ENCODE assay signal across 10 cellular contexts in the genomic region with DNA sequence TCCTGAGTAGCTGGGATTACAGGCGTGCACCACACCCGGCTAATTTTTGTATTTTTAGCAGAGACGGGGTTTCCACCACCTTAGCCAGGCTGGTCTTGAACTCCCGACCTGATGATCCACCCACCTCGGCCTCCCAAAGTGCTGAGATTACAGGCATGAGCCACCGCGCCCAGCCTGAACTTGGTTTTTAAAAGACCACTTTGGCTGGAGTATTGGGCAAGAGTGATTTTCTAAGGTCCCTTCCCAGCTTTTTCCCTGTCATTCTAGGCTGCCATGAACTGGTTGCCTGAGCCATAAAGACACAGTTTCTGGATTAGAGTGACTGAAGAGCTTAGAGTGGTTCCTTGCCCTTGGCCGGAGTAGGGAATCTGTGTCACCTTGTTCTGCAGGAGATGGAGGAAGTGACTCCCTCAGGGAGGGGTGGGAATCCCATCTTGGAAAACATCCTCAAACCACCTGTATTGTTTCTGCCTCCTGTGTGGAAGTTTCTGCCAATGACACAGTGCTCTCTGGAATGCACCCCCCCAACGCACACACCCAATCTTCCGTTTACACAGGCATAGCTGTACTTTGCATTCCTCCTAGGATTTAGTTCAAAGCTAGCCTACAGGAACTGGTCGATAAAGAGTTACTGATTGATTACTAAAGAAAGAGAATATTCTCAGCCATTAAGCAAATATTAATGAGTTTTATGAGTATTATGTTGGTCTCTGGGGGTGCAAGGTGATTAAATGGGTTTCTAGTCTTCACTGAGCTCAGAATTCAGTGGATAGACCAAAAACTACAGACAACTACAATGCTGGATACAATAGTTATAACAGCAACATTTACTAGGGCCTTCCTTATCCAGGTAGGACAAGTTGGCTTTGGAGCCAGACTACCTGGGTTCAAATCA. TPM values are rescaled to one million over a fixed set of nuclear protein-coding genes. Genes with fewer than 3 reads are reported as not detected.
DNase-seq lines count a peak whose midpoint lies in the region; ATAC-seq and TF ChIP-seq lines count a peak whose summit lies in the region.
"Had no signal": no experiment of that assay in that cellular context is flagged by ENCODE, and none has a peak within 500 bp of the region (broad histone marks: within the 10 kb centered on the region; RNA-seq: fewer than 3 reads in every experiment).

No MANE protein-coding gene starts in this region.

- no peak for TF ChIP-seq CTCF in smooth muscle cell (IDR thresholded peaks at IDR 0.05; ENCODE audit: borderline replicate concordance, insufficient read depth, poor library complexity, severe bottlenecking)

- peak overlapping the region; percentile 52 for H3K9ac ChIP-seq in smooth muscle cell (ENCODE audit: low read depth)

- peaks cover 57% of the 10 kb centered on the region for H3K79me2 ChIP-seq in smooth muscle cell (ENCODE audit: low read depth)

- no peaks in the 10 kb centered on the region for H3K36me3 ChIP-seq in smooth muscle cell (ENCODE audit: low read depth)

- no peaks in the 10 kb centered on the region for H3K4me1 ChIP-seq in smooth muscle cell (ENCODE audit: low read depth)

- no peak overlapping the region for H3K27ac Mint-ChIP-seq in stimulated activated naive B cell treated with anti-CD40 and anti-IgM and Interleukin-4, amounts not matched to agents 10 μg/mL and 1 μg/mL and 100 μg/mL, for 72 hours

- H3K27ac ChIP-seq in smooth muscle cell (ENCODE audit: low read depth) = peak overlapping the region; percentile 75

- H3K27me3 ChIP-seq in smooth muscle cell (ENCODE audit: low read depth) = no peaks in the 10 kb centered on the region
- H3K27me3 ChIP-seq: adrenal gland had no signal

- H3K4me3 ChIP-seq in smooth muscle cell = no peak overlapping the region
- H3K4me3 ChIP-seq: adrenal gland had no signal

- no peaks in the 10 kb centered on the region for H3K9me3 Mint-ChIP-seq in stimulated activated naive B cell treated with anti-CD40 and anti-IgM and Interleukin-4, amounts not matched to agents 10 μg/mL and 1 μg/mL and 100 μg/mL, for 72 hours

- H3K4me2 ChIP-seq in smooth muscle cell = no peak overlapping the region

- no peak overlapping the region for H3K4me3 Mint-ChIP-seq in stimulated activated naive B cell treated with anti-CD40 and anti-IgM and Interleukin-4, amounts not matched to agents 10 μg/mL and 1 μg/mL and 100 μg/mL, for 72 hours

- H3F3A ChIP-seq in smooth muscle cell (ENCODE audit: low read depth) = peaks cover 6% of the 10 kb centered on the region

- DNase-seq in HPDE6-E6E7 (ENCODE audit: extremely low spot score) = peak; percentile 95
- DNase-seq in amniotic epithelial cell (ENCODE audit: low read depth) = peak; percentile 43
- DNase-seq in iPS-NIHi7 (ENCODE audit: extremely low spot score) = peak; percentile 31
- no peak for DNase-seq in smooth muscle cell (lab: John Stamatoyannopoulos, UW; ENCODE audit: unreplicated experiment)
- no peak for DNase-seq in inferior parietal cortex (ENCODE audit: extremely low spot score)
- no peak for DNase-seq in stimulated activated naive B cell treated with anti-CD40 and anti-IgM and Interleukin-4, amounts not matched to agents 10 μg/mL and 1 μg/mL and 100 μg/mL, for 72 hours
- DNase-seq: adrenal gland, OCI-M1 had no signal

- no peaks in the 10 kb centered on the region for H3K27me3 Mint-ChIP-seq in stimulated activated naive B cell treated with anti-CD40 and anti-IgM and Interleukin-4, amounts not matched to agents 10 μg/mL and 1 μg/mL and 100 μg/mL, for 72 hours

- H4K20me1 ChIP-seq in smooth muscle cell (ENCODE audit: low read depth) = no peaks in the 10 kb centered on the region

- no peak for ATAC-seq in stimulated activated naive B cell treated with anti-CD40 and anti-IgM and Interleukin-4, amounts not matched to agents 10 μg/mL and 1 μg/mL and 100 μg/mL, for 72 hours (replicated peaks)
- no peak for ATAC-seq in HG03469 (IDR thresholded peaks at IDR 0.05; ENCODE audit: unreplicated experiment)
- no peak for ATAC-seq in GM21576 (IDR thresholded peaks at IDR 0.05; ENCODE audit: unreplicated experiment)

- peaks cover 61 to 89% of the 10 kb centered on the region in 2 donors for H3K4me1 Mint-ChIP-seq in stimulated activated naive B cell treated with anti-CD40 and anti-IgM and Interleukin-4, amounts not matched to agents 10 μg/mL and 1 μg/mL and 100 μg/mL, for 72 hours

- WGBS in smooth muscle cell (ENCODE audit: low lambda C conversion rate) = 76% methylated on average over 11 of the region's 11 CpGs

- H2AFZ ChIP-seq in smooth muscle cell (ENCODE audit: low read depth) = no peak overlapping the region

- H3K36me3 Mint-ChIP-seq in stimulated activated naive B cell treated with anti-CD40 and anti-IgM and Interleukin-4, amounts not matched to agents 10 μg/mL and 1 μg/mL and 100 μg/mL, for 72 hours = peaks cover 35 to 60% of the 10 kb centered on the region in 2 donors

- H3K9me3 ChIP-seq in smooth muscle cell (replicated peaks; ENCODE audit: low read depth) = no peaks in the 10 kb centered on the region
- H3K9me3 ChIP-seq: adrenal gland had no signal

RNA-seq across cellular contexts. Expression of a gene that starts 18.2 kb away (rescaled TPM):
- total RNA-seq in smooth muscle cell = 35.5 and 47.0 TPM in 2 replicates
- 24.8 and 41.1 TPM in 2 replicates for polyA plus RNA-seq in smooth muscle cell

RNA-seq across cellular contexts. Expression of a gene that starts 34.6 kb away (rescaled TPM):
- 24.5 and 28.3 TPM in 2 replicates for total RNA-seq in smooth muscle cell
- polyA plus RNA-seq in smooth muscle cell = 18.7 and 21.7 TPM in 2 replicates

Comparison
In these comparisons a context has a peak if more than half of its experiments do, and no peak if none do; other contexts are left out.
1. DNase-seq: peak in HPDE6-E6E7 (single experiment), amniotic epithelial cell (single experiment) and iPS-NIHi7 (single experiment); none in smooth muscle cell (single experiment), inferior parietal cortex (single experiment) and stimulated activated naive B cell treated with anti-CD40 and anti-IgM and Interleukin-4, amounts not matched to agents 10 μg/mL and 1 μg/mL and 100 μg/mL, for 72 hours (single experiment).